1 cellular context compared by ENCODE assay signal in genomic region chr12:103816663-103817062, GRCh38.
TF ChIP-seq lines count a peak whose summit lies in the region.

No MANE protein-coding gene starts in this region.

TF ChIP-seq in SK-N-SH, 30 proteins besides CTCF, POLR2A, EP300 and RAD21 (continued from another document):
- no peak for TF ChIP-seq POLR2AphosphoS5 (IDR thresholded peaks at IDR 0.05; ENCODE audit: low read depth, low read length)
- TF ChIP-seq FOXJ3 (CRISPR knock-in tag; IDR thresholded peaks at IDR 0.05): no peak
- TF ChIP-seq RXRA (IDR thresholded peaks at IDR 0.05; ENCODE audit: borderline replicate concordance, low read depth): no peak
- TF ChIP-seq, protein P1, sequence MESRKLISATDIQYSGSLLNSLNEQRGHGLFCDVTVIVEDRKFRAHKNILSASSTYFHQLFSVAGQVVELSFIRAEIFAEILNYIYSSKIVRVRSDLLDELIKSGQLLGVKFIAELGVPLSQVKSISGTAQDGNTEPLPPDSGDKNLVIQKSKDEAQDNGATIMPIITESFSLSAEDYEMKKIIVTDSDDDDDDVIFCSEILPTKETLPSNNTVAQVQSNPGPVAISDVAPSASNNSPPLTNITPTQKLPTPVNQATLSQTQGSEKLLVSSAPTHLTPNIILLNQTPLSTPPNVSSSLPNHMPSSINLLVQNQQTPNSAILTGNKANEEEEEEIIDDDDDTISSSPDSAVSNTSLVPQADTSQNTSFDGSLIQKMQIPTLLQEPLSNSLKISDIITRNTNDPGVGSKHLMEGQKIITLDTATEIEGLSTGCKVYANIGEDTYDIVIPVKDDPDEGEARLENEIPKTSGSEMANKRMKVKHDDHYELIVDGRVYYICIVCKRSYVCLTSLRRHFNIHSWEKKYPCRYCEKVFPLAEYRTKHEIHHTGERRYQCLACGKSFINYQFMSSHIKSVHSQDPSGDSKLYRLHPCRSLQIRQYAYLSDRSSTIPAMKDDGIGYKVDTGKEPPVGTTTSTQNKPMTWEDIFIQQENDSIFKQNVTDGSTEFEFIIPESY (IDR thresholded peaks at IDR 0.05; ENCODE audit: borderline replicate concordance, low read depth): no peak
- no peak for TF ChIP-seq TEAD4 (IDR thresholded peaks at IDR 0.05; ENCODE audit: borderline replicate concordance, insufficient read depth)
- no peak for TF ChIP-seq TCF12 (IDR thresholded peaks at IDR 0.05)
- no peak for TF ChIP-seq CHD2 (IDR thresholded peaks at IDR 0.05; ENCODE audit: low read length, partially characterized antibody)
- no peak for TF ChIP-seq USF1 (IDR thresholded peaks at IDR 0.05; ENCODE audit: borderline replicate concordance, low read depth)
- no peak for TF ChIP-seq RFX5 (IDR thresholded peaks at IDR 0.05; ENCODE audit: low read length)
